Comparison of ENCODE assay signal across 17 cellular contexts in genomic region chr2:9877726-9878125, GRCh38. TPM values are rescaled to one million over a fixed set of nuclear protein-coding genes. Genes with fewer than 3 reads are reported as not detected.
DNase-seq lines count a peak whose midpoint lies in the region; ATAC-seq lines count a peak whose summit lies in the region.
"Had no signal": no experiment of that assay in that cellular context is flagged by ENCODE, and none has a peak within 500 bp of the region (broad histone marks: within the 10 kb centered on the region; RNA-seq: fewer than 3 reads in every experiment).

No MANE protein-coding gene starts in this region.

- no peaks in the 10 kb centered on the region for H3K9me3 Mint-ChIP-seq in central memory CD8-positive, alpha-beta T cell
- no peaks in the 10 kb centered on the region for H3K9me3 Mint-ChIP-seq in activated CD4-positive, alpha-beta memory T cell treated with anti-CD3 and anti-CD28 coated beads, Interleukin-2, amount 10 ng/mL, durations not matched to agents 7 days and 5 days
- H3K9me3 Mint-ChIP-seq: CD4-positive, alpha-beta T cell; HFFc6 had no signal

- no peak overlapping the region for H3K23ac ChIP-seq in mesendoderm (ENCODE audit: low read length)

- H3K27ac ChIP-seq in HUES48 (ENCODE audit: low read depth, low read length): peak overlapping the region; percentile 40
- peak overlapping the region; percentile 62 for H3K27ac ChIP-seq in mesendoderm (ENCODE audit: low read depth, low read length)
- H3K27ac ChIP-seq: C4-2B had no signal

- H3K56ac ChIP-seq in mesendoderm (ENCODE audit: low read length): peak overlapping the region; percentile 54

- no peaks in the 10 kb centered on the region for H3K9me3 ChIP-seq in HUES48 (ENCODE audit: control insufficient read depth, insufficient read depth, low read length)
- H3K9me3 ChIP-seq: BE2C, Caco-2 had no signal

- ATAC-seq in central memory CD8-positive, alpha-beta T cell (replicated peaks; ENCODE audit: extremely low read depth, poor library complexity, severe bottlenecking): no peak
- ATAC-seq in GM21723 (IDR thresholded peaks at IDR 0.05; ENCODE audit: unreplicated experiment): no peak
- ATAC-seq: HCT116 had no signal

- H3K27me3 Mint-ChIP-seq in central memory CD8-positive, alpha-beta T cell: no peaks in the 10 kb centered on the region
- H3K27me3 Mint-ChIP-seq in activated CD4-positive, alpha-beta memory T cell treated with anti-CD3 and anti-CD28 coated beads, Interleukin-2, amount 10 ng/mL, durations not matched to agents 7 days and 5 days: no peaks in the 10 kb centered on the region
- H3K27me3 Mint-ChIP-seq: CD4-positive, alpha-beta T cell had no signal

- H3K18ac ChIP-seq in mesendoderm (ENCODE audit: low read length): no peak overlapping the region

- POLR2A ChIA-PET in activated CD4-positive, alpha-beta memory T cell treated with anti-CD3 and anti-CD28 coated beads, Interleukin-2, amount 10 ng/mL, durations not matched to agents 7 days and 5 days (lab: Charles Lee): no interaction called here

- no peak overlapping the region for H2AK5ac ChIP-seq in mesendoderm (ENCODE audit: low read length)

- no peak overlapping the region for H2BK5ac ChIP-seq in mesendoderm (ENCODE audit: low read length)

- H4K8ac ChIP-seq in mesendoderm (ENCODE audit: low read depth, low read length): no peak overlapping the region

- H3K79me1 ChIP-seq in mesendoderm (ENCODE audit: low read length): peaks cover 2% of the 10 kb centered on the region

- H3K36me3 ChIP-seq in HUES48 (ENCODE audit: control insufficient read depth, insufficient read depth, low read length) (peaks cover 73% of the 10 kb centered on the region), mesendoderm (ENCODE audit: control insufficient read depth, insufficient read depth, low read length) (peaks cover 5% of the 10 kb centered on the region)

- peak overlapping the region; percentile 8 for H3K27ac Mint-ChIP-seq in central memory CD8-positive, alpha-beta T cell (ENCODE audit: low read depth)
- no peak overlapping the region for H3K27ac Mint-ChIP-seq in activated CD4-positive, alpha-beta memory T cell treated with anti-CD3 and anti-CD28 coated beads, Interleukin-2, amount 10 ng/mL, durations not matched to agents 7 days and 5 days
- H3K27ac Mint-ChIP-seq: CD4-positive, alpha-beta T cell; HFFc6 had no signal

- no peak overlapping the region for H3K4me3 Mint-ChIP-seq in central memory CD8-positive, alpha-beta T cell
- H3K4me3 Mint-ChIP-seq in activated CD4-positive, alpha-beta memory T cell treated with anti-CD3 and anti-CD28 coated beads, Interleukin-2, amount 10 ng/mL, durations not matched to agents 7 days and 5 days: no peak overlapping the region
- H3K4me3 Mint-ChIP-seq: CD4-positive, alpha-beta T cell; HFFc6 had no signal

- H3K79me2 ChIP-seq in mesendoderm (ENCODE audit: control insufficient read depth, insufficient read depth, low read length): no peaks in the 10 kb centered on the region

- no peak overlapping the region for H3K9ac ChIP-seq in HUES48 (ENCODE audit: low read depth, low read length)
- peak overlapping the region; percentile 29 for H3K9ac ChIP-seq in mesendoderm (ENCODE audit: low read length)

- H3K4me3 ChIP-seq in HUES48 (ENCODE audit: low read depth, low read length) (no peak overlapping the region), mesendoderm (ENCODE audit: low read length) (no peak overlapping the region)

- H3K27me3 ChIP-seq in HUES48 (ENCODE audit: control insufficient read depth, insufficient read depth, low read length) (no peaks in the 10 kb centered on the region), mesendoderm (ENCODE audit: insufficient read depth, low read length, poor library complexity) (no peaks in the 10 kb centered on the region)
- H3K27me3 ChIP-seq: BE2C had no signal

- no peak overlapping the region for H2BK15ac ChIP-seq in mesendoderm (replicated peaks; ENCODE audit: low read depth)

- DNase-seq in central memory CD8-positive, alpha-beta T cell (ENCODE audit: low spot score in 2 of 2): no peak
- DNase-seq in mesendoderm: peak; percentile 94
- DNase-seq in stimulated activated CD4-positive, alpha-beta T cell treated with anti-CD3 and anti-CD28 coated beads, Interleukin-1b, Interleukin-23, amount 100 ng/mL, for 48 hours: no peak
- no peak for DNase-seq in activated CD4-positive, alpha-beta memory T cell treated with anti-CD3 and anti-CD28 coated beads, Interleukin-2, amount 10 ng/mL, durations not matched to agents 7 days and 5 days
- DNase-seq in HK-2 (ENCODE audit: unreplicated experiment): no peak
- DNase-seq: ACHN; BE2C; Caco-2; CD4-positive, alpha-beta T cell; GDM1; GOT3; H7; HFFc6 had no signal

- no CpG with 5 or more reads among the region's 2 CpGs for WGBS in mesendoderm (ENCODE audit: extremely low coverage, insufficient coverage, low lambda C conversion rate)

- H3K4me1 ChIP-seq in HUES48 (ENCODE audit: control insufficient read depth, insufficient read depth, low read length) (peaks cover 15% of the 10 kb centered on the region), mesendoderm (ENCODE audit: control insufficient read depth, low read depth, low read length) (peaks cover 6% of the 10 kb centered on the region)
- H3K4me1 ChIP-seq: BE2C, Caco-2 had no signal

- H3K4me2 ChIP-seq in mesendoderm (ENCODE audit: low read length): no peak overlapping the region

- CTCF ChIA-PET in activated CD4-positive, alpha-beta memory T cell treated with anti-CD3 and anti-CD28 coated beads, Interleukin-2, amount 10 ng/mL, durations not matched to agents 7 days and 5 days (lab: Charles Lee): interaction anchor here (0.7 kb wide), 1 partner anchor 65 kb away, joined by 3 read pairs; no protein-coding TSS in a partner anchor

- no peak overlapping the region for H4K5ac ChIP-seq in mesendoderm (ENCODE audit: low read length)

- no peak overlapping the region for H3K4ac ChIP-seq in mesendoderm (ENCODE audit: low read depth, low read length)

- peaks cover 11% of the 10 kb centered on the region for H3K4me1 Mint-ChIP-seq in central memory CD8-positive, alpha-beta T cell
- no peaks in the 10 kb centered on the region for H3K4me1 Mint-ChIP-seq in activated CD4-positive, alpha-beta memory T cell treated with anti-CD3 and anti-CD28 coated beads, Interleukin-2, amount 10 ng/mL, durations not matched to agents 7 days and 5 days

- no peak overlapping the region for H2BK120ac ChIP-seq in mesendoderm (ENCODE audit: low read depth, low read length)

- H3K36me3 Mint-ChIP-seq in central memory CD8-positive, alpha-beta T cell (ENCODE audit: insufficient read depth): peaks cover 31% of the 10 kb centered on the region
- H3K36me3 Mint-ChIP-seq in activated CD4-positive, alpha-beta memory T cell treated with anti-CD3 and anti-CD28 coated beads, Interleukin-2, amount 10 ng/mL, durations not matched to agents 7 days and 5 days (ENCODE audit: low read depth): peaks cover 67% of the 10 kb centered on the region

RNA-seq across cellular contexts. Expression of gene TAF1B, which starts 34.5 kb away (rescaled TPM):
- polyA plus RNA-seq in mesendoderm (2013, experiment 1 of 2): 26.0 TPM
- 25.3 TPM for polyA plus RNA-seq in mesendoderm (2013, experiment 2 of 2)
- total RNA-seq in activated CD4-positive, alpha-beta memory T cell treated with anti-CD3 and anti-CD28 coated beads, Interleukin-2, amount 10 ng/mL, durations not matched to agents 7 days and 5 days: 10 to 100 TPM; 49.4 to 54.7 TPM
